ENCODE assay signal across 7 cellular contexts in genomic region chr19:18660051-18660910, GRCh38. TPM values are rescaled to one million over a fixed set of nuclear protein-coding genes. Genes with fewer than 3 reads are reported as not detected.
DNase-seq lines count a peak whose midpoint lies in the region; ATAC-seq, FAIRE-seq and TF ChIP-seq lines count a peak whose summit lies in the region.
"Had no signal": no experiment of that assay in that cellular context is flagged by ENCODE, and none has a peak within 500 bp of the region (broad histone marks: within the 10 kb centered on the region; RNA-seq: fewer than 3 reads in every experiment).

No MANE protein-coding gene starts in this region.

- POLR2A ChIA-PET in HEK293 (lab: Yijun Ruan, JAX): interaction anchor here (1.5 kb wide), 1 partner anchor 67 kb away, joined by 3 read pairs; no protein-coding TSS in a partner anchor

- CTCF ChIA-PET in HEK293 (lab: Yijun Ruan, JAX): interaction anchor here (0.6 kb wide), 1 partner anchor 192 kb away, joined by 3 read pairs; no protein-coding TSS in a partner anchor

- no peak for TF ChIP-seq CTCF in HEK293 (tag by site-specific recombination; IDR thresholded peaks at IDR 0.05)
- no peak for TF ChIP-seq CTCF in psoas muscle (IDR thresholded peaks at IDR 0.05)
- TF ChIP-seq CTCF in glutamatergic neuron (IDR thresholded peaks at IDR 0.05; ENCODE audit: partially characterized antibody, unreplicated experiment): no peak

- peaks cover 7% of the 10 kb centered on the region for H3K9me3 Mint-ChIP-seq in glutamatergic neuron (ENCODE audit: unreplicated experiment)

- H3K36me3 Mint-ChIP-seq in glutamatergic neuron (ENCODE audit: unreplicated experiment): peaks cover 6% of the 10 kb centered on the region

- FAIRE-seq in GM12892 (lab: Jason Lieb, UNC): no peak

- H3K27me3 ChIP-seq in psoas muscle (ENCODE audit: insufficient read depth in 3 of 3, low read length in 2 of 3): no peaks in the 10 kb centered on the region

- DNase-seq in dermis blood vessel endothelial cell (peak; percentile 43), psoas muscle (peak; percentile 89 to 91), GM12892 (ENCODE audit: insufficient read length) (no peak), inferior parietal cortex (ENCODE audit: extremely low spot score) (no peak), glutamatergic neuron (no peak)
- DNase-seq: activated CD4-positive, CD25-positive, alpha-beta regulatory T cell treated with anti-CD3 and anti-CD28 coated beads, Interleukin-2, amount 50 U/mL, for 72 hours had no signal

- H3K36me3 ChIP-seq in HEK293 (ENCODE audit: control insufficient read depth in 2 of 2, insufficient read depth in 1 of 2, low read length in 2 of 2): no peaks in the 10 kb centered on the region; a peak in 1 of 3 replicates
- H3K36me3 ChIP-seq in psoas muscle (ENCODE audit: insufficient read depth in 1 of 2, low read depth in 1 of 2): peaks cover 0 to 3% of the 10 kb centered on the region in 2 donors

- H3K4me3 Mint-ChIP-seq in glutamatergic neuron (ENCODE audit: unreplicated experiment): no peak overlapping the region

- intact Hi-C loops in psoas muscle (cut with DNase I): no loop called here

- H3K27ac ChIP-seq in HEK293 (ENCODE audit: extremely low read depth, low read depth, low read length) (no peak overlapping the region), psoas muscle (peak overlapping the region; percentile 89)

- peaks cover 20% of the 10 kb centered on the region for H3K4me1 Mint-ChIP-seq in glutamatergic neuron (ENCODE audit: low read depth, unreplicated experiment)

- peaks cover 13% of the 10 kb centered on the region for H3K27me3 Mint-ChIP-seq in glutamatergic neuron (ENCODE audit: unreplicated experiment)

- H3K9me3 ChIP-seq in HEK293 (ENCODE audit: control insufficient read depth, insufficient read depth, low read depth, low read length) (no peaks in the 10 kb centered on the region), psoas muscle (no peaks in the 10 kb centered on the region)

- no peaks in the 10 kb centered on the region for H3K4me1 ChIP-seq in HEK293 (ENCODE audit: control insufficient read depth, insufficient read depth, low read length)
- peaks cover 39% of the 10 kb centered on the region for H3K4me1 ChIP-seq in psoas muscle

- no peak overlapping the region for H3K27ac Mint-ChIP-seq in glutamatergic neuron (ENCODE audit: unreplicated experiment)

- H3K4me3 ChIP-seq in HEK293 (ENCODE audit: low read depth, low read length) (no peak overlapping the region), psoas muscle (peak overlapping the region; percentile 54)

- peak; percentile 75 to 88 (median 78) for ATAC-seq in psoas muscle

- WGBS in psoas muscle, 3 donors: 48 to 67% (median 52%) methylated on average over 35 to 37 of the region's 37 CpGs

- no peak for TF ChIP-seq POLR2A in GM12892 (IDR thresholded peaks at IDR 0.05; ENCODE audit: low read depth, low read length)

TF ChIP-seq in HEK293, 187 proteins besides CTCF, POLR2A, EP300 and RAD21:
- TF ChIP-seq IKZF3 (tag by site-specific recombination; IDR thresholded peaks at IDR 0.05) (no peak), EGR2 (tag by site-specific recombination; IDR thresholded peaks at IDR 0.05; ENCODE audit: low read depth) (peak; percentile 69; the same call in 1 of the 2 replicates), ZFHX2 (tag by site-specific recombination; conservative IDR thresholded peaks at IDR 0.05) (peak; percentile 50), GLIS2 (tag by site-specific recombination; IDR thresholded peaks at IDR 0.05) (peak; percentile 22; the same call in 1 of the 2 replicates)

RNA-seq across cellular contexts. Expression of gene CRTC1, which starts 23.2 kb away (rescaled TPM):
- total RNA-seq in dermis blood vessel endothelial cell (1.2 and 1.8 TPM in 2 replicates), psoas muscle (10 to 100 TPM in 2 of 4 donors, 1 to 10 TPM in 2; 8.1 to 12.5 (median 9.6) TPM), glutamatergic neuron (ENCODE audit: unreplicated experiment) (28.8 TPM)
- 1 to 10 TPM; 4.5 to 6.6 (median 6.3) TPM for polyA plus RNA-seq in psoas muscle
- polyA plus RNA-seq in GM12892 (2012; ENCODE audit: missing spikeins): 0.66 TPM

RNA-seq across cellular contexts. Expression of gene KLHL26, which starts 23.5 kb away (rescaled TPM):
- total RNA-seq in dermis blood vessel endothelial cell (1.9 and 9.1 TPM in 2 replicates), psoas muscle (1 to 10 TPM; 5.2 to 9.9 (median 7.0) TPM), glutamatergic neuron (ENCODE audit: unreplicated experiment) (12.0 TPM)
- 1 to 10 TPM; 3.1 to 4.1 (median 3.5) TPM for polyA plus RNA-seq in psoas muscle
- 1.5 TPM for polyA plus RNA-seq in GM12892 (2012; ENCODE audit: missing spikeins)

RNA-seq across cellular contexts. Expression of gene TMEM59L, which starts 47.6 kb away (rescaled TPM):
- total RNA-seq in dermis blood vessel endothelial cell: under 0.01 TPM in 1 of 2 replicates, not detected in the other
- total RNA-seq in psoas muscle: 1 to 10 TPM in 3 of 4 donors, under 1 TPM in 1; 0.79 to 3.2 (median 2.6) TPM
- polyA plus RNA-seq in psoas muscle: 1 to 10 TPM in 2 of 3 donors, under 1 TPM in 1; 0.85 to 4.8 (median 1.5) TPM
- not detected for polyA plus RNA-seq in GM12892 (2012; ENCODE audit: missing spikeins)
- 92.3 TPM for total RNA-seq in glutamatergic neuron (ENCODE audit: unreplicated experiment)

RNA-seq across cellular contexts. Expression of gene CRLF1, which starts 53.7 kb away (rescaled TPM):
- total RNA-seq in dermis blood vessel endothelial cell (not detected in 2 replicates), psoas muscle (10 to 100 TPM in 3 of 4 donors, 1 to 10 TPM in 1; 8.3 to 20.2 (median 14.2) TPM), glutamatergic neuron (ENCODE audit: unreplicated experiment) (55.3 TPM)
- 10 to 100 TPM; 15.6 to 28.4 (median 19.3) TPM for polyA plus RNA-seq in psoas muscle
- 5.7 TPM for polyA plus RNA-seq in GM12892 (2012; ENCODE audit: missing spikeins)

Comparison
In these comparisons a context has a peak if more than half of its experiments do, and no peak if none do; other contexts are left out.
1. DNase-seq: peak in dermis blood vessel endothelial cell (single experiment) and psoas muscle (2 of 2); none in GM12892 (single experiment), inferior parietal cortex (single experiment) and glutamatergic neuron (single experiment).
2. RNA of gene TMEM59L, which starts 47.6 kb away (total RNA-seq): 92.3 TPM in glutamatergic neuron (single experiment); 0.79 to 3.2 TPM in psoas muscle and under 0.01 TPM in dermis blood vessel endothelial cell; every median in the first group is over 10 times any median in the second.